In genomic region chr5:26487553-26487952, GRCh38 we compare ENCODE assay signal across 20 cellular contexts.
DNase-seq lines count a peak whose midpoint lies in the region; ATAC-seq and TF ChIP-seq lines count a peak whose summit lies in the region.
"Had no signal": no experiment of that assay in that cellular context is flagged by ENCODE, and none has a peak within 500 bp of the region (broad histone marks: within the 10 kb centered on the region; RNA-seq: fewer than 3 reads in every experiment).

No MANE protein-coding gene starts in this region.

- POLR2A ChIA-PET in A673 (lab: Charles Lee; ENCODE audit: low non-redundant PET): no interaction called here
- POLR2A ChIA-PET in CD4-positive, alpha-beta T cell (lab: Charles Lee): no interaction called here

- H3K4me3 ChIP-seq in A673 (ENCODE audit: low read depth, low read length, poor library complexity, severe bottlenecking) (no peak overlapping the region), NT2/D1 (ENCODE audit: insufficient read length, low read depth) (no peak overlapping the region), endodermal cell (ENCODE audit: low read length) (no peak overlapping the region)
- H3K4me3 ChIP-seq: SJCRH30 had no signal

- ATAC-seq in CD4-positive, alpha-beta T cell (ENCODE audit: poor library complexity): no peak
- ATAC-seq: HCT116 had no signal

- H3K36me3 ChIP-seq in A673 (ENCODE audit: insufficient read depth, low read length, poor library complexity, severe bottlenecking) (no peaks in the 10 kb centered on the region), NT2/D1 (ENCODE audit: insufficient read depth, insufficient read length, low read length) (no peaks in the 10 kb centered on the region), endodermal cell (ENCODE audit: control insufficient read depth, insufficient read depth, low read length) (no peaks in the 10 kb centered on the region)
- H3K36me3 ChIP-seq: SJCRH30 had no signal

- peaks cover 14% of the 10 kb centered on the region for H3K9me3 Mint-ChIP-seq in endodermal cell
- H3K9me3 Mint-ChIP-seq in CD4-positive, alpha-beta T cell: no peaks in the 10 kb centered on the region

- peaks cover 8% of the 10 kb centered on the region for H3K4me1 Mint-ChIP-seq in endodermal cell
- no peaks in the 10 kb centered on the region for H3K4me1 Mint-ChIP-seq in CD4-positive, alpha-beta T cell (ENCODE audit: low read depth)
- H3K4me1 Mint-ChIP-seq: CD4-positive, alpha-beta memory T cell had no signal

- intact Hi-C loops in A673 (cut with micrococcal nuclease; ENCODE audit: unreplicated experiment): loop anchor here (5.0 kb wide), 1 partner anchor 215 kb away; no protein-coding TSS in a partner anchor
- intact Hi-C loops in CD4-positive, alpha-beta T cell (cut with DNase I, micrococcal nuclease): no loop called here

- 90 to 95% methylated on average over 1 to 3 of the region's 3 CpGs for WGBS in endodermal cell (ENCODE audit: insufficient coverage in 1 of 2, insufficient read length in 1 of 2), 2 experiments

- no peak overlapping the region for H3K27ac Mint-ChIP-seq in endodermal cell
- no peak overlapping the region for H3K27ac Mint-ChIP-seq in CD4-positive, alpha-beta T cell
- H3K27ac Mint-ChIP-seq: CD4-positive, alpha-beta memory T cell had no signal

- no peak overlapping the region for H3K27ac ChIP-seq in A673 (ENCODE audit: low read depth, low read length, poor library complexity, severe bottlenecking)
- H3K27ac ChIP-seq in endodermal cell (ENCODE audit: low read depth, low read length): no peak overlapping the region
- no peak overlapping the region for H3K27ac ChIP-seq in CD4-positive, alpha-beta T cell (ENCODE audit: low read depth, low read length)
- H3K27ac ChIP-seq: HL-60, SJCRH30 had no signal

- H3K9ac ChIP-seq in NT2/D1 (ENCODE audit: insufficient read length, low read depth) (no peak overlapping the region), endodermal cell (ENCODE audit: extremely low read depth, low read length, poor library complexity, severe bottlenecking) (no peak overlapping the region)

- TF ChIP-seq CTCF in A673 (conservative IDR thresholded peaks at IDR 0.05; ENCODE audit: low read depth, low read length) (0 out of 2 replicates have a peak, but pooled peaks have one; percentile 17), endodermal cell (conservative IDR thresholded peaks at IDR 0.05) (peak; percentile 51)
- no peak for TF ChIP-seq CTCF in CD4-positive, alpha-beta T cell (IDR thresholded peaks at IDR 0.05)

- H3K9me3 ChIP-seq in A673 (ENCODE audit: low read depth, low read length, poor library complexity, severe bottlenecking) (peaks cover 4% of the 10 kb centered on the region), NT2/D1 (ENCODE audit: insufficient read depth, low read length) (no peaks in the 10 kb centered on the region; the same call in 1 of the 2 replicates), endodermal cell (ENCODE audit: control insufficient read depth, low read length) (peaks cover 8% of the 10 kb centered on the region)
- peaks cover 13% of the 10 kb centered on the region for H3K9me3 ChIP-seq in CD4-positive, alpha-beta T cell (ENCODE audit: control insufficient read depth, low read length)
- H3K9me3 ChIP-seq: SJCRH30 had no signal

- H3K36me3 Mint-ChIP-seq in endodermal cell (ENCODE audit: low read depth): no peaks in the 10 kb centered on the region
- H3K36me3 Mint-ChIP-seq in CD4-positive, alpha-beta T cell (ENCODE audit: low read depth): no peaks in the 10 kb centered on the region

- no peaks in the 10 kb centered on the region for H3K27me3 Mint-ChIP-seq in endodermal cell (ENCODE audit: insufficient read depth)
- H3K27me3 Mint-ChIP-seq in CD4-positive, alpha-beta T cell: no peaks in the 10 kb centered on the region
- H3K27me3 Mint-ChIP-seq: CD4-positive, alpha-beta memory T cell had no signal

- no peak overlapping the region for H3K4me3 Mint-ChIP-seq in endodermal cell
- H3K4me3 Mint-ChIP-seq in CD4-positive, alpha-beta T cell: no peak overlapping the region
- H3K4me3 Mint-ChIP-seq: CD4-positive, alpha-beta memory T cell had no signal

- DNase-seq in A673 (ENCODE audit: low spot score) (no peak), ELF-1 (ENCODE audit: low read depth, low spot score) (peak; percentile 9), NT2/D1 (ENCODE audit: low read depth, low spot score) (peak; percentile 3), endodermal cell (peak; percentile 59), NCI-H1092 treated with DMSO at 0.1 percent for 48 hours (lab: John Stamatoyannopoulos, UW) (no peak), AG08396 (ENCODE audit: low spot score) (no peak)
- no peak for DNase-seq in activated CD4-positive, alpha-beta T cell treated with anti-CD3 and anti-CD28 coated beads for 1 hour
- no peak for DNase-seq in CD4-positive, alpha-beta T cell
- DNase-seq: ACHN; Calu3; CD4-positive, alpha-beta memory T cell; DMS79; NCI-H1436 treated with DMSO at 0.1 percent for 48 hours; NCI-H2029 treated with DMSO at 0.1 percent for 48 hours; NCI-H774; RPMI8226; SJCRH30; T-helper 9 cell had no signal

- H3K4me1 ChIP-seq in A673 (ENCODE audit: insufficient read depth, low read length, poor library complexity, severe bottlenecking) (no peaks in the 10 kb centered on the region), NT2/D1 (ENCODE audit: insufficient read depth, insufficient read length) (no peaks in the 10 kb centered on the region), endodermal cell (ENCODE audit: control insufficient read depth, insufficient read depth, low read length) (peaks cover 4% of the 10 kb centered on the region)
- H3K4me1 ChIP-seq: SJCRH30 had no signal

- BruUV-seq in A673 (replicated peaks; lab: Mats Ljungman, UMichigan): no TSS peak

- H3K27me3 ChIP-seq in A673 (replicated peaks; ENCODE audit: insufficient read depth, low read depth, low read length, poor library complexity) (no peaks in the 10 kb centered on the region), NT2/D1 (ENCODE audit: insufficient read depth, insufficient read length) (no peaks in the 10 kb centered on the region), endodermal cell (ENCODE audit: control insufficient read depth, insufficient read depth, low read length, poor library complexity, severe bottlenecking) (no peaks in the 10 kb centered on the region)
- no peaks in the 10 kb centered on the region for H3K27me3 ChIP-seq in CD4-positive, alpha-beta T cell (ENCODE audit: control insufficient read depth, insufficient read depth, low read length)
- H3K27me3 ChIP-seq: SJCRH30 had no signal

- CTCF ChIA-PET in A673 (lab: Charles Lee): no interaction called here
- CTCF ChIA-PET in CD4-positive, alpha-beta T cell (lab: Charles Lee): no interaction called here

Comparison
In these comparisons a context has a peak if more than half of its experiments do, and no peak if none do; other contexts are left out.
1. DNase-seq: peak in ELF-1 (single experiment), NT2/D1 (single experiment) and endodermal cell (single experiment); none in A673 (single experiment), activated CD4-positive, alpha-beta T cell treated with anti-CD3 and anti-CD28 coated beads for 1 hour (single experiment), NCI-H1092 treated with DMSO at 0.1 percent for 48 hours (single experiment), AG08396 (single experiment) and CD4-positive, alpha-beta T cell (0 of 10).